In the genomic region with DNA sequence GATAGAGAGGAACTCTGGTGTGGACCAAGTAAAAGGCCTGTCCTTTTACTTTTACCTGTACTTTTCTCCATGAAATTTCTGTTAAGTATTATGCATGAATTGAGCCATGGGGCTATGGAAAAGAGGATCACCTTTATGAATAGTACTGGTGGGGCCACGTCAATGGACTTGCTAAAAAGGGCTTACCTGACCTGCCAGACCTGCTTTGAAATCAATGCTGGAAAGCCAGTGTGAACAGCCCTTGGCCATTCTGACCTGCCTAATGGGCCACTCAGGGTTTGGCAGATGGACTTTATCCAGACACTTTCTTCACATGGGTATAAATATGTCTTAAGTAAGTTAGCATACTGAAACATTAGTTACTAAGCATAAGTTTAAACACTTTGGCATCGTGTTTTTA, we compare ENCODE assay signal across 10 cellular contexts. TPM values are rescaled to one million over a fixed set of nuclear protein-coding genes. Genes with fewer than 3 reads are reported as not detected.
A peak's percentile ranks its signal among the peaks of the same experiment; 100 is the strongest.
DNase-seq lines count a peak whose midpoint lies in the region; ATAC-seq and TF ChIP-seq lines count a peak whose summit lies in the region.
"Had no signal": no experiment of that assay in that cellular context is flagged by ENCODE, and none has a peak within 500 bp of the region (broad histone marks: within the 10 kb centered on the region; RNA-seq: fewer than 3 reads in every experiment).

No MANE protein-coding gene starts in this region.

- H3K79me1 ChIP-seq in trophoblast cell (ENCODE audit: low read length) = no peaks in the 10 kb centered on the region

- H2AK5ac ChIP-seq in trophoblast cell (ENCODE audit: low read length) = no peak overlapping the region

- no peaks in the 10 kb centered on the region for H3K9me2 ChIP-seq in HCT116 (ENCODE audit: insufficient read depth)

- no peak for TF ChIP-seq RAD21 in HCT116 (IDR thresholded peaks at IDR 0.05; ENCODE audit: low read depth)

- peak overlapping the region; percentile 21 for H4K91ac ChIP-seq in trophoblast cell (ENCODE audit: low read depth, low read length)

- no peak overlapping the region for H4K8ac ChIP-seq in trophoblast cell (ENCODE audit: low read depth, low read length)

- no peak overlapping the region for H2BK12ac ChIP-seq in trophoblast cell (ENCODE audit: low read length)

- H3K18ac ChIP-seq in trophoblast cell (ENCODE audit: low read length) = no peak overlapping the region

- H3K79me2 ChIP-seq in HCT116 (ENCODE audit: insufficient read depth, low read length) = no peaks in the 10 kb centered on the region
- no peaks in the 10 kb centered on the region for H3K79me2 ChIP-seq in trophoblast cell (ENCODE audit: control insufficient read depth, insufficient read depth, low read length, poor library complexity)

- RAD21 ChIA-PET in HCT116 (lab: Charles Lee; ENCODE audit: low non-redundant PET in 1 of 2, low total read pairs in 2 of 2, uncharacterized antibody in 2 of 2, unreplicated experiment in 2 of 2) = no interaction called here

- H3K23ac ChIP-seq in trophoblast cell (ENCODE audit: low read length) = no peak overlapping the region

- H2BK120ac ChIP-seq in trophoblast cell (ENCODE audit: insufficient read depth, low read length, poor library complexity) = no peak overlapping the region

- H3K9ac ChIP-seq in HCT116 (ENCODE audit: low read length) (no peak overlapping the region), trophoblast cell (ENCODE audit: low read length) (no peak overlapping the region)

- H4K20me1 ChIP-seq in HCT116 (ENCODE audit: insufficient read depth) = no peaks in the 10 kb centered on the region

- H3K4me3 ChIP-seq in HCT116 (replicated peaks in 1 of 2; ENCODE audit: low read depth in 1 of 2, low read length in 2 of 2) = no peak overlapping the region
- H3K4me3 ChIP-seq in body of pancreas = no peak overlapping the region
- H3K4me3 ChIP-seq in trophoblast cell (ENCODE audit: low read depth, low read length) = no peak overlapping the region
- H3K4me3 ChIP-seq in A673 (ENCODE audit: low read depth, low read length, poor library complexity, severe bottlenecking) = no peak overlapping the region
- H3K4me3 ChIP-seq: GM12878, SJSA1 had no signal

- TF ChIP-seq POLR2A in HCT116 (IDR thresholded peaks at IDR 0.05; ENCODE audit: borderline replicate concordance, extremely low read depth, insufficient read depth, insufficient read length) (no peak), body of pancreas (IDR thresholded peaks at IDR 0.05) (no peak)

- CTCF ChIA-PET in HCT116 (lab: Charles Lee) = interaction anchor here (1.6 to 2.3 kb wide), 3 partner anchors 10 to 132 kb away, joined by 6 to 10 read pairs (median 8); a partner anchor contains a TSS
- CTCF ChIA-PET in A673 (lab: Charles Lee) = no interaction called here

- H3K27ac ChIP-seq in HCT116 (ENCODE audit: low read depth, low read length) = 0 out of 2 replicates have a peak overlapping the region, but pooled peaks have one; percentile 6
- peak overlapping the region; percentile 18 to 88 (median 76) for H3K27ac ChIP-seq in body of pancreas
- peak overlapping the region; percentile 22 for H3K27ac ChIP-seq in trophoblast cell (ENCODE audit: low read depth, low read length)
- H3K27ac ChIP-seq in A673 (ENCODE audit: low read depth, low read length, poor library complexity, severe bottlenecking) = no peak overlapping the region
- H3K27ac ChIP-seq: SJSA1 had no signal

- no peak for DNase-seq in HCT116 (ENCODE audit: low read depth, low spot score)
- no peak for DNase-seq in body of pancreas
- DNase-seq in islet precursor cell = peak; percentile 61
- DNase-seq in trophoblast cell = peak in 1 of 2 donors; percentile 30
- DNase-seq in middle frontal gyrus (ENCODE audit: extremely low spot score, low spot score) = no peak
- no peak for DNase-seq in A673 (ENCODE audit: low spot score)
- no peak for DNase-seq in NCI-H1092 (lab: John Stamatoyannopoulos, UW)
- no peak for DNase-seq in NK-92 (lab: John Stamatoyannopoulos, UW; ENCODE audit: unreplicated experiment)

- peaks cover 3% of the 10 kb centered on the region; the same call in 1 of the 2 replicates for H3K27me3 ChIP-seq in HCT116 (ENCODE audit: insufficient read depth, low read length)
- no peaks in the 10 kb centered on the region for H3K27me3 ChIP-seq in body of pancreas
- H3K27me3 ChIP-seq in trophoblast cell (ENCODE audit: insufficient read depth, low read length) = no peaks in the 10 kb centered on the region
- H3K27me3 ChIP-seq in A673 (replicated peaks; ENCODE audit: insufficient read depth, low read depth, low read length, poor library complexity) = peaks cover 27% of the 10 kb centered on the region

- intact Hi-C loops in HCT116 (cut with micrococcal nuclease) = loop anchor here (1.0 to 5.0 kb wide), 3 partner anchors 262 to 386 kb away; a partner anchor contains a TSS
- intact Hi-C loops in body of pancreas (cut with DNase I) = no loop called here
- intact Hi-C loops in A673 (cut with micrococcal nuclease; ENCODE audit: unreplicated experiment) = loop anchor here (5.0 kb wide), 1 partner anchor 386 kb away; no protein-coding TSS in a partner anchor

- BruUV-seq in HCT116 (replicated peaks; lab: Mats Ljungman, UMichigan) (no TSS peak), A673 (replicated peaks; lab: Mats Ljungman, UMichigan) (no TSS peak)

- H3K4me1 ChIP-seq in HCT116 (ENCODE audit: control insufficient read depth in 1 of 2, insufficient read depth in 2 of 2, low read length in 2 of 2) = peaks cover 7 to 18% of the 10 kb centered on the region in 2 experiments
- H3K4me1 ChIP-seq in body of pancreas = no peaks in the 10 kb centered on the region
- H3K4me1 ChIP-seq in trophoblast cell (ENCODE audit: control insufficient read depth in 1 of 2, insufficient read depth in 2 of 2, low read length in 2 of 2) = peaks cover 0 to 3% of the 10 kb centered on the region in 2 experiments
- H3K4me1 ChIP-seq in A673 (ENCODE audit: insufficient read depth, low read length, poor library complexity, severe bottlenecking) = no peaks in the 10 kb centered on the region

- H3K4me2 ChIP-seq in HCT116 (ENCODE audit: low read length) (peak overlapping the region; percentile 75), trophoblast cell (ENCODE audit: low read length) (no peak overlapping the region)

- H2BK5ac ChIP-seq in trophoblast cell (ENCODE audit: low read depth, low read length, poor library complexity) = peak overlapping the region; percentile 10

- H3K4ac ChIP-seq in trophoblast cell (ENCODE audit: low read depth, low read length) = no peak overlapping the region

- H3K9me3 ChIP-seq in HCT116 (ENCODE audit: control insufficient read depth in 1 of 2, insufficient read depth in 1 of 2, low read depth in 1 of 2, low read length in 2 of 2) (no peaks in the 10 kb centered on the region), body of pancreas (no peaks in the 10 kb centered on the region), trophoblast cell (ENCODE audit: insufficient read depth, low read depth, low read length) (peaks cover 3% of the 10 kb centered on the region), A673 (ENCODE audit: low read depth, low read length, poor library complexity, severe bottlenecking) (no peaks in the 10 kb centered on the region)
- H3K9me3 ChIP-seq: SJSA1 had no signal

- no peak overlapping the region for H3K14ac ChIP-seq in trophoblast cell (ENCODE audit: low read length)

- H4K12ac ChIP-seq in trophoblast cell (ENCODE audit: low read depth, low read length) = no peak overlapping the region

- TF ChIP-seq CTCF in HCT116 (IDR thresholded peaks at IDR 0.05 in 2 of 3, conservative IDR thresholded peaks at IDR 0.05 in 1 of 3; ENCODE audit: borderline replicate concordance in 1 of 3, insufficient read depth in 1 of 3, low read depth in 2 of 3, low read length in 2 of 3) (no peak), body of pancreas (IDR thresholded peaks at IDR 0.05) (no peak), A673 (conservative IDR thresholded peaks at IDR 0.05; ENCODE audit: low read depth, low read length) (no peak)

- peak overlapping the region; percentile 14 for H2AFZ ChIP-seq in HCT116 (ENCODE audit: low read depth, low read length, poor library complexity, severe bottlenecking)
- no peak overlapping the region for H2AFZ ChIP-seq in trophoblast cell (ENCODE audit: insufficient read depth, low read length, poor library complexity)

- H3K36me3 ChIP-seq in HCT116 (ENCODE audit: control insufficient read depth in 1 of 2, insufficient read depth in 2 of 2, low read length in 2 of 2) (no peaks in the 10 kb centered on the region), body of pancreas (replicated peaks in 1 of 2; ENCODE audit: insufficient read depth in 1 of 2, low read depth in 2 of 2) (no peaks in the 10 kb centered on the region), trophoblast cell (ENCODE audit: control insufficient read depth in 1 of 2, insufficient read depth in 2 of 2, low read length in 2 of 2) (no peaks in the 10 kb centered on the region), A673 (ENCODE audit: insufficient read depth, low read length, poor library complexity, severe bottlenecking) (no peaks in the 10 kb centered on the region)
- H3K36me3 ChIP-seq: SJSA1 had no signal

- ATAC-seq in HCT116 (no peak), body of pancreas (peak; percentile 8)

- POLR2A ChIA-PET in HCT116 (lab: Charles Lee) (no interaction called here), A673 (lab: Charles Lee; ENCODE audit: low non-redundant PET) (interaction anchor here (0.6 kb wide), 1 partner anchor 10 kb away, joined by 3 read pairs; no protein-coding TSS in a partner anchor)

- 68 to 69% methylated on average over 2 of the region's 2 CpGs for WGBS in body of pancreas, 2 donors
- no CpG with 5 or more reads among the region's 2 CpGs for WGBS in trophoblast cell (ENCODE audit: extremely low coverage, insufficient coverage, insufficient read length)

TF ChIP-seq in HCT116, 20 proteins besides CTCF, POLR2A, EP300 and RAD21 (continues in another document):
- TF ChIP-seq SP1 (IDR thresholded peaks at IDR 0.05; ENCODE audit: low read depth) = no peak

RNA-seq across cellular contexts. Expression of a gene that starts 8.3 kb away (rescaled TPM):
- total RNA-seq in HCT116 (2021; ENCODE audit: unreplicated experiment) (145 TPM), body of pancreas (100 to 1,000 TPM; 210 to 216 TPM), A673 (2021) (128 and 130 TPM in 2 replicates)
- 238 and 297 TPM in 2 replicates for polyA plus RNA-seq in HCT116 (2012)
- 235 and 242 TPM in 2 replicates for polyA plus RNA-seq in trophoblast cell (2013)

RNA-seq across cellular contexts. Expression of a gene that starts 18.0 kb away (rescaled TPM):
- total RNA-seq in HCT116 (2021; ENCODE audit: unreplicated experiment) (0.76 TPM), body of pancreas (1 to 10 TPM in 1 of 2 donors, under 1 TPM in 1; 0.33 to 1.6 TPM), A673 (2021) (0.97 and 1.3 TPM in 2 replicates)
- polyA plus RNA-seq in HCT116 (2012) = 0.23 and 0.46 TPM in 2 replicates
- 0.38 and 0.51 TPM in 2 replicates for polyA plus RNA-seq in trophoblast cell (2013)

RNA-seq across cellular contexts. Expression of a gene that starts 22.6 kb away (rescaled TPM):
- total RNA-seq in HCT116 (2021; ENCODE audit: unreplicated experiment) (57.1 TPM), body of pancreas (10 to 100 TPM; 65.9 to 68.7 TPM), A673 (2021) (60.4 and 70.8 TPM in 2 replicates)
- 91.7 and 124 TPM in 2 replicates for polyA plus RNA-seq in HCT116 (2012)
- polyA plus RNA-seq in trophoblast cell (2013) = 87.0 and 91.4 TPM in 2 replicates

RNA-seq across cellular contexts. Expression of a gene that starts 28.6 kb away (rescaled TPM):
- 26.1 TPM for total RNA-seq in HCT116 (2021; ENCODE audit: unreplicated experiment)
- 19.2 and 19.3 TPM in 2 replicates for polyA plus RNA-seq in HCT116 (2012)
- 10 to 100 TPM; 10.9 to 71.2 TPM for total RNA-seq in body of pancreas
- 17.6 and 18.1 TPM in 2 replicates for polyA plus RNA-seq in trophoblast cell (2013)
- 27.5 and 27.6 TPM in 2 replicates for total RNA-seq in A673 (2021)

RNA-seq across cellular contexts. Expression of a gene that starts 33.9 kb away (rescaled TPM):
- 11.6 TPM for total RNA-seq in HCT116 (2021; ENCODE audit: unreplicated experiment)
- 6.6 and 8.7 TPM in 2 replicates for polyA plus RNA-seq in HCT116 (2012)
- 10 to 100 TPM in 1 of 2 donors, 1 to 10 TPM in 1; 4.7 to 13.5 TPM for total RNA-seq in body of pancreas
- 1.2 and 1.4 TPM in 2 replicates for polyA plus RNA-seq in trophoblast cell (2013)
- total RNA-seq in A673 (2021) = 10.6 and 12.1 TPM in 2 replicates
